Comparison of ENCODE assay signal across 19 cellular contexts in the genomic region with DNA sequence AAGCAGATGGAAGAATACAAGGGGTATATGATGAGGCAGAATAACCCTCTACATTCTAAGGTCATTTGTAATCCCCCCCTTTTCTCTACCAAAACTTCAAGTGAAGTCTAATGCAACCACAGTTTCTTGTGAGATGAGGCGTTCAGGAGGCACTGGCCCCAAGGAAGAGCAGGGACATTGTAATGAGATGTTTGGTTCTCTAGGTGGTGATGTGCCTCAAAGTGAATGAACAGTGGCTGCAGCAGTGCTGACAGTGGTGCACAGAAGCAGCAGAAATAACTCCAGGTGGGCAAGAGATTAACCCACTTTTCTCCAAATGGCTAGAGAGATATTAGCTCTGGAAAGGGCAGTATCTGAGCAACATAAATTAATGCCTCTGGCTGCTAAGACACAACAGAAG. TPM values are rescaled to one million over a fixed set of nuclear protein-coding genes. Genes with fewer than 3 reads are reported as not detected.
"Had no signal": no experiment of that assay in that cellular context is flagged by ENCODE, and none has a peak within 500 bp of the region (broad histone marks: within the 10 kb centered on the region; RNA-seq: fewer than 3 reads in every experiment).

No MANE protein-coding gene starts in this region.

- H3K27ac Mint-ChIP-seq: activated CD4-positive, alpha-beta memory T cell treated with anti-CD3 and anti-CD28 coated beads for 36 hours; activated naive CD4-positive, alpha-beta T cell treated with anti-CD3 and anti-CD28 coated beads, Interleukin-2, amount 10 ng/mL, durations not matched to agents 7 days and 5 days; activated T-cell treated with anti-CD3 and anti-CD28 coated beads, Interleukin-2, amount 50 U/mL, for 72 hours; naive thymus-derived CD4-positive, alpha-beta T cell had no signal

- H3K27me3 ChIP-seq: heart right ventricle, testis, uterus had no signal

- H3K36me3 Mint-ChIP-seq: activated CD4-positive, alpha-beta memory T cell treated with anti-CD3 and anti-CD28 coated beads for 36 hours; activated naive CD4-positive, alpha-beta T cell treated with anti-CD3 and anti-CD28 coated beads, Interleukin-2, amount 10 ng/mL, durations not matched to agents 7 days and 5 days; naive thymus-derived CD4-positive, alpha-beta T cell had no signal

- H3K4me1 Mint-ChIP-seq: activated naive CD4-positive, alpha-beta T cell treated with anti-CD3 and anti-CD28 coated beads, Interleukin-2, amount 10 ng/mL, durations not matched to agents 7 days and 5 days; naive thymus-derived CD4-positive, alpha-beta T cell had no signal

- ATAC-seq: activated T-cell treated with anti-CD3 and anti-CD28 coated beads, Interleukin-2, amount 50 U/mL, for 72 hours; heart right ventricle; naive thymus-derived CD4-positive, alpha-beta T cell; sciatic nerve had no signal

- H3K4me1 ChIP-seq: testis, uterus had no signal

- H3K27ac ChIP-seq: heart right ventricle, left ventricle myocardium inferior, testis, uterus had no signal

- H3K4me3 ChIP-seq: heart right ventricle, left ventricle myocardium inferior, testis, uterus had no signal

- H3K27me3 Mint-ChIP-seq: activated CD4-positive, alpha-beta memory T cell treated with anti-CD3 and anti-CD28 coated beads for 36 hours; activated naive CD4-positive, alpha-beta T cell treated with anti-CD3 and anti-CD28 coated beads, Interleukin-2, amount 10 ng/mL, durations not matched to agents 7 days and 5 days; naive thymus-derived CD4-positive, alpha-beta T cell had no signal

- DNase-seq: activated CD4-positive, alpha-beta memory T cell treated with anti-CD3 and anti-CD28 coated beads for 36 hours; activated CD4-positive, alpha-beta T cell treated with anti-CD3 and anti-CD28 coated beads for 4 hours; activated CD4-positive, CD25-positive, alpha-beta regulatory T cell; activated effector memory CD4-positive, alpha-beta T cell treated with anti-CD3 and anti-CD28 coated beads, Interleukin-2, amount 50 U/mL, for 16 hours; activated naive CD4-positive, alpha-beta T cell treated with anti-CD3 and anti-CD28 coated beads, Interleukin-2, amount 10 ng/mL, durations not matched to agents 7 days and 5 days; activated T-cell treated with anti-CD3 and anti-CD28 coated beads, Interleukin-2, amount 50 U/mL, for 72 hours; amygdala; cortex of kidney; heart right ventricle; left ventricle myocardium inferior; naive thymus-derived CD4-positive, alpha-beta T cell; small intestine; stimulated activated CD4-positive, alpha-beta T cell treated with anti-CD3 and anti-CD28 coated beads, Interleukin-2, amount 100 ng/mL, for 24 hours; stimulated activated naive CD4-positive, alpha-beta T cell; T1000; testis; trophoblast cell; uterus had no signal

- H3K9me3 ChIP-seq: testis, uterus had no signal

- H3K36me3 ChIP-seq: heart right ventricle, left ventricle myocardium inferior, uterus had no signal

- H3K9me3 Mint-ChIP-seq: activated CD4-positive, alpha-beta memory T cell treated with anti-CD3 and anti-CD28 coated beads for 36 hours; activated naive CD4-positive, alpha-beta T cell treated with anti-CD3 and anti-CD28 coated beads, Interleukin-2, amount 10 ng/mL, durations not matched to agents 7 days and 5 days; activated T-cell treated with anti-CD3 and anti-CD28 coated beads, Interleukin-2, amount 50 U/mL, for 72 hours had no signal

- H3K4me3 Mint-ChIP-seq: activated CD4-positive, alpha-beta memory T cell treated with anti-CD3 and anti-CD28 coated beads for 36 hours; activated naive CD4-positive, alpha-beta T cell treated with anti-CD3 and anti-CD28 coated beads, Interleukin-2, amount 10 ng/mL, durations not matched to agents 7 days and 5 days; activated T-cell treated with anti-CD3 and anti-CD28 coated beads, Interleukin-2, amount 50 U/mL, for 72 hours; naive thymus-derived CD4-positive, alpha-beta T cell had no signal

RNA-seq across cellular contexts. Expression of gene PDGFD, which starts 33.8 kb away (rescaled TPM):
- total RNA-seq: activated CD4-positive, alpha-beta memory T cell treated with anti-CD3 and anti-CD28 coated beads for 36 hours had no signal
